13 cellular contexts compared by ENCODE assay signal in the genomic region with DNA sequence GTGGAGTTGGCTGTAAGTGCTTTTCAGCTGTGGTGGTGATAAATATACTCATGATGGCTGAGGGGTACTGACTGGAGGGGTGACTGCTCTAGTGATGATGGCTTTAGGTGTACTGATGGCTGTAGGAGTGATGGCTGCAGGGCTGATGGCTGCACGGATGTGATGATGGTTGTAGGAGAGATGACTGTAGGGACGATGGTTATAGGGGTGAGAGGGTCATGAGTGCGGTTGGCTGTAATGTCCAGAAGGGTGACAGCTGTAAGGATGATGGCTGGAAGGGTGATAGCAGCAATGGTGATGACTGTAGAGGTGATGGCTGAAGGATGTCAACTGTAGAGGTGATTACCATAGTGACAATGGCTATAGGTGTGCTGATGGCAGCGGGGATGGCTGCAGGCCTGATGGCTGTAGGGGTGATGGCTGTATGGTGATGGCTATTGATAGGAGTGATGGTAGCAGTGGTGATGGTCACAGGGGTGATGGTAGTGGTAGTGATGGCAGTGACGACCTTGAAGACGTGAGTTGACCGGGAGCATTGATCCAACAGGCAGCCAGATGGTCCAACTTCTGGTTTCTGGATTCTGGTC. TPM values are rescaled to one million over a fixed set of nuclear protein-coding genes. Genes with fewer than 3 reads are reported as not detected.
DNase-seq lines count a peak whose midpoint lies in the region; ATAC-seq, FAIRE-seq and TF ChIP-seq lines count a peak whose summit lies in the region.
"Had no signal": no experiment of that assay in that cellular context is flagged by ENCODE, and none has a peak within 500 bp of the region (broad histone marks: within the 10 kb centered on the region; RNA-seq: fewer than 3 reads in every experiment).

No MANE protein-coding gene starts in this region.

- POLR2A ChIA-PET in OCI-LY7 (lab: Charles Lee) = interaction anchor here (0.9 to 6.9 kb wide), 5 partner anchors 9 to 21 kb away, joined by 3 to 126 read pairs (median 7); no protein-coding TSS in a partner anchor

- H3K36me3 ChIP-seq in OCI-LY7 (ENCODE audit: insufficient read depth, low read length) = peaks cover 41% of the 10 kb centered on the region
- H3K36me3 ChIP-seq in effector memory CD4-positive, alpha-beta T cell (ENCODE audit: control insufficient read depth, insufficient read depth, low read length) = no peaks in the 10 kb centered on the region
- H3K36me3 ChIP-seq: HAP-1 had no signal

- peaks cover 56% of the 10 kb centered on the region for H3K79me2 ChIP-seq in OCI-LY7 (ENCODE audit: insufficient read depth, low read depth, low read length)

- no peak for ATAC-seq in activated T-cell treated with anti-CD3 and anti-CD28 coated beads, Interleukin-2, amount 50 U/mL, for 4 hours
- ATAC-seq in stimulated activated naive CD8-positive, alpha-beta T cell treated with anti-CD3 and anti-CD28 coated beads, Interleukin-15, amount 100 ng/mL, for 72 hours = no peak
- ATAC-seq in left colon (no peak), GM18520 (IDR thresholded peaks at IDR 0.05; ENCODE audit: unreplicated experiment) (no peak)

- peak overlapping the region; percentile 92 for H3K4me3 Mint-ChIP-seq in activated T-cell treated with anti-CD3 and anti-CD28 coated beads, Interleukin-2, amount 50 U/mL, for 4 hours
- H3K4me3 Mint-ChIP-seq in stimulated activated naive CD8-positive, alpha-beta T cell treated with anti-CD3 and anti-CD28 coated beads, Interleukin-15, amount 100 ng/mL, for 72 hours = peak overlapping the region; percentile 82 to 90

- no peaks in the 10 kb centered on the region for H3K27me3 ChIP-seq in effector memory CD4-positive, alpha-beta T cell (replicated peaks; ENCODE audit: control insufficient read depth, insufficient read depth, low read length, poor library complexity, severe bottlenecking)

- H3K4me1 Mint-ChIP-seq in activated T-cell treated with anti-CD3 and anti-CD28 coated beads, Interleukin-2, amount 50 U/mL, for 4 hours (ENCODE audit: low read depth) = peaks cover 68% of the 10 kb centered on the region
- H3K4me1 Mint-ChIP-seq in stimulated activated naive CD8-positive, alpha-beta T cell treated with anti-CD3 and anti-CD28 coated beads, Interleukin-15, amount 100 ng/mL, for 72 hours = peaks cover 65% of the 10 kb centered on the region

- H3K4me3 ChIP-seq in OCI-LY7 (ENCODE audit: low read depth, low read length, poor library complexity, severe bottlenecking) = peak overlapping the region; percentile 99
- H3K4me3 ChIP-seq in effector memory CD4-positive, alpha-beta T cell (ENCODE audit: insufficient read depth, low read depth, low read length, poor library complexity, severe bottlenecking) = peak overlapping the region; percentile 63
- H3K4me3 ChIP-seq: HAP-1, SK-N-MC had no signal

- peak overlapping the region; percentile 99 for H3K27ac ChIP-seq in OCI-LY7 (ENCODE audit: low read depth, low read length, poor library complexity, severe bottlenecking)
- peak overlapping the region; percentile 80 for H3K27ac ChIP-seq in effector memory CD4-positive, alpha-beta T cell (ENCODE audit: insufficient read depth, low read length, poor library complexity, severe bottlenecking)
- H3K27ac ChIP-seq: SK-N-MC had no signal

- H4K20me1 ChIP-seq in OCI-LY7 (ENCODE audit: insufficient read depth, low read length) = peaks cover 20% of the 10 kb centered on the region

- H3K9me3 Mint-ChIP-seq in activated T-cell treated with anti-CD3 and anti-CD28 coated beads, Interleukin-2, amount 50 U/mL, for 4 hours = no peaks in the 10 kb centered on the region
- no peaks in the 10 kb centered on the region for H3K9me3 Mint-ChIP-seq in stimulated activated naive CD8-positive, alpha-beta T cell treated with anti-CD3 and anti-CD28 coated beads, Interleukin-15, amount 100 ng/mL, for 72 hours

- TF ChIP-seq CTCF in OCI-LY7 (conservative IDR thresholded peaks at IDR 0.05; ENCODE audit: low read length) = no peak

- H3K4me2 ChIP-seq in OCI-LY7 (ENCODE audit: low read length) = peak overlapping the region; percentile 96

- H3K27me3 Mint-ChIP-seq in activated T-cell treated with anti-CD3 and anti-CD28 coated beads, Interleukin-2, amount 50 U/mL, for 4 hours (ENCODE audit: low read depth) = no peaks in the 10 kb centered on the region
- no peaks in the 10 kb centered on the region for H3K27me3 Mint-ChIP-seq in stimulated activated naive CD8-positive, alpha-beta T cell treated with anti-CD3 and anti-CD28 coated beads, Interleukin-15, amount 100 ng/mL, for 72 hours

- no peak overlapping the region for H2AFZ ChIP-seq in OCI-LY7 (ENCODE audit: low read length)

- TSS peak; percentile 66 for BruUV-seq in OCI-LY7 (replicated peaks; lab: Mats Ljungman, UMichigan)

- H3K4me1 ChIP-seq in OCI-LY7 (ENCODE audit: insufficient read depth, low read length, poor library complexity, severe bottlenecking) = peaks cover 70% of the 10 kb centered on the region
- peaks cover 59% of the 10 kb centered on the region for H3K4me1 ChIP-seq in effector memory CD4-positive, alpha-beta T cell (ENCODE audit: control insufficient read depth, insufficient read depth, low read length, poor library complexity, severe bottlenecking)
- H3K4me1 ChIP-seq: HAP-1 had no signal

- peak overlapping the region; percentile 89 to 90 for H3K27ac Mint-ChIP-seq in stimulated activated naive CD8-positive, alpha-beta T cell treated with anti-CD3 and anti-CD28 coated beads, Interleukin-15, amount 100 ng/mL, for 72 hours

- peaks cover 9% of the 10 kb centered on the region for H3K36me3 Mint-ChIP-seq in activated T-cell treated with anti-CD3 and anti-CD28 coated beads, Interleukin-2, amount 50 U/mL, for 4 hours (ENCODE audit: insufficient read depth)

- no peak for DNase-seq in activated T-cell treated with anti-CD3 and anti-CD28 coated beads, Interleukin-2, amount 50 U/mL, for 4 hours
- no peak for DNase-seq in activated T-cell treated with anti-CD3 and anti-CD28 coated beads for 4 hours
- no peak for DNase-seq in OCI-LY7 (ENCODE audit: low spot score)
- DNase-seq in effector memory CD4-positive, alpha-beta T cell = no peak
- DNase-seq in stimulated activated naive CD8-positive, alpha-beta T cell treated with anti-CD3 and anti-CD28 coated beads, Interleukin-15, amount 100 ng/mL, for 72 hours = no peak
- no peak for DNase-seq in left colon
- DNase-seq in urothelium cell line (ENCODE audit: low spot score) = no peak
- DNase-seq: amniotic stem cell, DMS79, NCI-H2107 had no signal

- H3K9me2 ChIP-seq in OCI-LY7 (ENCODE audit: insufficient read depth, low read length) = no peaks in the 10 kb centered on the region

- CTCF ChIA-PET in OCI-LY7 (lab: Charles Lee; ENCODE audit: unreplicated experiment) = interaction anchor here (0.6 kb wide), 1 partner anchor 41 kb away, joined by 3 read pairs; a partner anchor contains a TSS

- no peaks in the 10 kb centered on the region for H3K9me3 ChIP-seq in OCI-LY7 (ENCODE audit: low read length)
- H3K9me3 ChIP-seq in effector memory CD4-positive, alpha-beta T cell (ENCODE audit: control insufficient read depth, low read length) = no peaks in the 10 kb centered on the region
- H3K9me3 ChIP-seq: HAP-1 had no signal

- intact Hi-C loops in OCI-LY7 (cut with micrococcal nuclease; ENCODE audit: unreplicated experiment) = loop anchor here (10.0 kb wide), 1 partner anchor 306 kb away; no protein-coding TSS in a partner anchor
- intact Hi-C loops in left colon (cut with DNase I, micrococcal nuclease) = no loop called here

- no peak for FAIRE-seq in urothelium cell line (lab: Jason Lieb, UNC)

RNA-seq across cellular contexts. Expression of a gene that starts 0.6 kb away (rescaled TPM):
- 100 to 1,000 TPM in 2 of 3 donors, 10 to 100 TPM in 1; 92.5 to 114 (median 108) TPM for total RNA-seq in activated T-cell treated with anti-CD3 and anti-CD28 coated beads, Interleukin-2, amount 50 U/mL, for 4 hours
- total RNA-seq in OCI-LY7 (2014; rRNA removed; shearing (Covaris generic)) = 163 and 194 TPM in 2 replicates
- total RNA-seq in OCI-LY7 (2022) (150 and 157 TPM in 2 replicates), left colon (1 to 10 TPM; 1.3 to 7.5 TPM)

RNA-seq across cellular contexts. Expression of a gene that starts 40.4 kb away (rescaled TPM):
- under 1 TPM; 0.05 to 0.13 (median 0.08) TPM for total RNA-seq in activated T-cell treated with anti-CD3 and anti-CD28 coated beads, Interleukin-2, amount 50 U/mL, for 4 hours
- total RNA-seq in OCI-LY7 (2014; rRNA removed; shearing (Covaris generic)) = not detected in 2 replicates
- not detected in 2 replicates for total RNA-seq in OCI-LY7 (2022)
- 10 to 100 TPM; 11.9 to 22.6 TPM for total RNA-seq in left colon

Comparison
In these comparisons a context has a peak if more than half of its experiments do, and no peak if none do; other contexts are left out.
1. RNA of a gene that starts 0.6 kb away (total RNA-seq): 150 to 194 TPM in OCI-LY7 and 92.5 to 114 TPM in activated T-cell treated with anti-CD3 and anti-CD28 coated beads, Interleukin-2, amount 50 U/mL, for 4 hours; 1.3 to 7.5 TPM in left colon; every median in the first group is over 10 times any median in the second.
2. RNA of a gene that starts 40.4 kb away (total RNA-seq): 11.9 to 22.6 TPM in left colon; 0.05 to 0.13 TPM in activated T-cell treated with anti-CD3 and anti-CD28 coated beads, Interleukin-2, amount 50 U/mL, for 4 hours and not detected in OCI-LY7; every median in the first group is over 10 times any median in the second.